In genomic region chr3:48472923-48473616, GRCh38 we compare ENCODE assay signal across 1 cellular context.
TF ChIP-seq lines count a peak whose summit lies in the region.

No MANE protein-coding gene starts in this region.

TF ChIP-seq in GM12878, 131 proteins besides CTCF, POLR2A, EP300 and RAD21 (continued from another document):
- peak; percentile 40; the same call in 1 of the 2 replicates for TF ChIP-seq NKRF (conservative IDR thresholded peaks at IDR 0.05)
- TF ChIP-seq RCOR1 (conservative IDR thresholded peaks at IDR 0.05; ENCODE audit: low read depth, low read length): 0 out of 2 replicates have a peak, but pooled peaks have one; percentile 66
- TF ChIP-seq RB1 (IDR thresholded peaks at IDR 0.05; ENCODE audit: borderline replicate concordance): 0 out of 2 replicates have a peak, but pooled peaks have one; percentile 15
- TF ChIP-seq DPF2 (IDR thresholded peaks at IDR 0.05): peak; percentile 59; the same call in 1 of the 2 replicates
- 0 out of 2 replicates have a peak, but pooled peaks have one; percentile 51 for TF ChIP-seq SMAD5 (IDR thresholded peaks at IDR 0.05; ENCODE audit: low read depth)
- peak; percentile 94 for TF ChIP-seq TBL1XR1 (IDR thresholded peaks at IDR 0.05; ENCODE audit: low read depth, low read length)
- peak; percentile 43 to 45; a peak in 3 of 4 replicates for TF ChIP-seq BHLHE40 (IDR thresholded peaks at IDR 0.05; ENCODE audit: borderline replicate concordance in 1 of 2, low read depth in 2 of 2, low read length in 1 of 2)
- TF ChIP-seq BCL11A (IDR thresholded peaks at IDR 0.05; ENCODE audit: low read depth, low read length): no peak
- TF ChIP-seq NFYA (IDR thresholded peaks at IDR 0.05; ENCODE audit: borderline replicate concordance, low read depth, low read length): no peak
- TF ChIP-seq YY1 (IDR thresholded peaks at IDR 0.05; ENCODE audit: low read depth, low read length): peak; percentile 91
- TF ChIP-seq HDAC2 (IDR thresholded peaks at IDR 0.05): no peak
- TF ChIP-seq POLR2AphosphoS5 (IDR thresholded peaks at IDR 0.05; ENCODE audit: low read length): peak; percentile 93
- 0 out of 2 replicates have a peak, but pooled peaks have one; percentile 31 for TF ChIP-seq ASH2L (IDR thresholded peaks at IDR 0.05; ENCODE audit: borderline replicate concordance, low read depth)
- TF ChIP-seq KAT2A (conservative IDR thresholded peaks at IDR 0.05; ENCODE audit: control insufficient read depth, low read depth, low read length): no peak
- no peak for TF ChIP-seq KDM1A (IDR thresholded peaks at IDR 0.05; ENCODE audit: borderline replicate concordance)
- TF ChIP-seq SIX5 (IDR thresholded peaks at IDR 0.05; ENCODE audit: low read depth, low read length, severe bottlenecking): peak; percentile 10
- 0 out of 2 replicates have a peak, but pooled peaks have one; percentile 20 for TF ChIP-seq REST (IDR thresholded peaks at IDR 0.05; ENCODE audit: low read depth, low read length)
- peak; percentile 75 for TF ChIP-seq TAF1 (IDR thresholded peaks at IDR 0.05; ENCODE audit: borderline replicate concordance, low read depth, low read length)
- TF ChIP-seq EED (IDR thresholded peaks at IDR 0.05; ENCODE audit: low read depth): peak; percentile 92
- TF ChIP-seq ZZZ3 (IDR thresholded peaks at IDR 0.05; ENCODE audit: control insufficient read depth, insufficient read length, low read depth): no peak
- no peak for TF ChIP-seq BACH1 (IDR thresholded peaks at IDR 0.05; ENCODE audit: borderline replicate concordance)
- peak; percentile 38; the same call in 1 of the 2 replicates for TF ChIP-seq SMARCA5 (IDR thresholded peaks at IDR 0.05)
- TF ChIP-seq FOXM1 (IDR thresholded peaks at IDR 0.05; ENCODE audit: low read depth, low read length): no peak
